ENCODE assay signal across 8 cellular contexts in the genomic region with DNA sequence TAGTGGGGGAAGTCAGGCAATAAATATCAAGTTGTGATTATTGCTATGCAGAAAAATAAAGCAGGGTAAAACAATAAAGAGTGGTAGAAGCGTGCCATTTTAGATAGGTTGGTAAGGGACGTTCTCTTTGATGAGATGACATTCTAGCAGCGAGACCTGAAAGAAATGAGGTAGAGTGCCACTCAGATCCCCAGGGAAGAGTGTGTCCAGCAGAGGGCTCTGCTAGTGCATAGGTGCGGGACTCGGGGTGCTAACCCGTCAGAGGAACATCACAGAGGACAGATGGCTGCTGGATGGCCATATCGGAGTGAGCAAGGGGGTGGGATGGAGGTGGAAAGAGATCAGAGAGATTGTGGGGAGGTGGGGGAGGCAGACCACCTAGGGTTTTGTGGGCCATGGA. TPM values are rescaled to one million over a fixed set of nuclear protein-coding genes. Genes with fewer than 3 reads are reported as not detected.
DNase-seq lines count a peak whose midpoint lies in the region; ATAC-seq and TF ChIP-seq lines count a peak whose summit lies in the region.

No MANE protein-coding gene starts in this region.

- TF ChIP-seq CTCF in GM20000 (IDR thresholded peaks at IDR 0.05; ENCODE audit: extremely low read depth, missing control alignments): peak; percentile 9
- TF ChIP-seq CTCF in epithelial cell of proximal tubule (conservative IDR thresholded peaks at IDR 0.05; ENCODE audit: low read depth, low read length): peak; percentile 77

- H3K27ac Mint-ChIP-seq in stimulated activated effector memory CD8-positive, alpha-beta T cell treated with anti-CD3 and anti-CD28 coated beads, Interleukin-12 subunit alpha, Interleukin-12 subunit beta, amount 100 ng/mL, for 72 hours: no peak overlapping the region

- H3K4me1 Mint-ChIP-seq in stimulated activated effector memory CD8-positive, alpha-beta T cell treated with anti-CD3 and anti-CD28 coated beads, Interleukin-12 subunit alpha, Interleukin-12 subunit beta, amount 100 ng/mL, for 72 hours: no peaks in the 10 kb centered on the region

- ATAC-seq in stimulated activated effector memory CD8-positive, alpha-beta T cell treated with anti-CD3 and anti-CD28 coated beads, Interleukin-12 subunit alpha, Interleukin-12 subunit beta, amount 100 ng/mL, for 72 hours: peak; percentile 37
- no peak for ATAC-seq in HG03457 (IDR thresholded peaks at IDR 0.05; ENCODE audit: unreplicated experiment)

- DNase-seq in COR-L47 (lab: John Stamatoyannopoulos, UW): peak; percentile 22
- no peak for DNase-seq in GM20000 (ENCODE audit: low spot score)
- DNase-seq in NCI-H748 (lab: John Stamatoyannopoulos, UW; ENCODE audit: unreplicated experiment): peak; percentile 57
- DNase-seq in epithelial cell of proximal tubule (ENCODE audit: low read depth): no peak
- DNase-seq in stimulated activated effector memory CD8-positive, alpha-beta T cell treated with anti-CD3 and anti-CD28 coated beads, Interleukin-12 subunit alpha, Interleukin-12 subunit beta, amount 100 ng/mL, for 72 hours (ENCODE audit: low spot score in 2 of 2): no peak
- no peak for DNase-seq in cortex of kidney (lab: John Stamatoyannopoulos, UW)
- no peak for DNase-seq in activated CD8-positive, alpha-beta memory T cell treated with anti-CD3 and anti-CD28 coated beads, Interleukin-2, amount 50 U/mL, for 4 hours

- H3K4me3 Mint-ChIP-seq in stimulated activated effector memory CD8-positive, alpha-beta T cell treated with anti-CD3 and anti-CD28 coated beads, Interleukin-12 subunit alpha, Interleukin-12 subunit beta, amount 100 ng/mL, for 72 hours: no peak overlapping the region

- H3K9me3 Mint-ChIP-seq in stimulated activated effector memory CD8-positive, alpha-beta T cell treated with anti-CD3 and anti-CD28 coated beads, Interleukin-12 subunit alpha, Interleukin-12 subunit beta, amount 100 ng/mL, for 72 hours: no peaks in the 10 kb centered on the region

- no peaks in the 10 kb centered on the region for H3K36me3 Mint-ChIP-seq in stimulated activated effector memory CD8-positive, alpha-beta T cell treated with anti-CD3 and anti-CD28 coated beads, Interleukin-12 subunit alpha, Interleukin-12 subunit beta, amount 100 ng/mL, for 72 hours

- no peak overlapping the region for H3K4me3 ChIP-seq in epithelial cell of proximal tubule (ENCODE audit: low read depth, low read length)

RNA-seq across cellular contexts. Expression of a gene that starts 16.3 kb away (rescaled TPM):
- 0.14 TPM in 1 of 2 replicates, not detected in the other for total RNA-seq in epithelial cell of proximal tubule

Comparison
In these comparisons a context has a peak if more than half of its experiments do, and no peak if none do; other contexts are left out.
1. DNase-seq: peak in COR-L47 (single experiment) and NCI-H748 (single experiment); none in GM20000 (single experiment), epithelial cell of proximal tubule (single experiment), stimulated activated effector memory CD8-positive, alpha-beta T cell treated with anti-CD3 and anti-CD28 coated beads, Interleukin-12 subunit alpha, Interleukin-12 subunit beta, amount 100 ng/mL, for 72 hours (0 of 2), cortex of kidney (single experiment) and activated CD8-positive, alpha-beta memory T cell treated with anti-CD3 and anti-CD28 coated beads, Interleukin-2, amount 50 U/mL, for 4 hours (single experiment).